10 cellular contexts compared by ENCODE assay signal in genomic region chr10:110420401-110421193, GRCh38.
DNase-seq lines count a peak whose midpoint lies in the region; ATAC-seq and TF ChIP-seq lines count a peak whose summit lies in the region.
"Had no signal": no experiment of that assay in that cellular context is flagged by ENCODE, and none has a peak within 500 bp of the region (broad histone marks: within the 10 kb centered on the region; RNA-seq: fewer than 3 reads in every experiment).

No MANE protein-coding gene starts in this region.

- no peak overlapping the region for H3K4me3 ChIP-seq in GM12865 (ENCODE audit: low read depth, low read length)

- no peak for ATAC-seq in HG02981 (IDR thresholded peaks at IDR 0.05; ENCODE audit: unreplicated experiment)
- no peak for ATAC-seq in GM21381 (IDR thresholded peaks at IDR 0.05; ENCODE audit: unreplicated experiment)
- ATAC-seq in HG03442 (IDR thresholded peaks at IDR 0.05; ENCODE audit: unreplicated experiment) = no peak
- ATAC-seq in GM21717 (IDR thresholded peaks at IDR 0.05; ENCODE audit: unreplicated experiment) = no peak

- TF ChIP-seq CTCF in GM12865 (IDR thresholded peaks at IDR 0.05; ENCODE audit: insufficient read depth, low read depth, low read length, missing control alignments) = no peak

- DNase-seq in Ammon's horn (ENCODE audit: low spot score) (peak; percentile 24), GM12865 (ENCODE audit: low read depth) (peak; percentile 20), RPMI8226 (peak; percentile 76), fibroblast of peridontal ligament (ENCODE audit: extremely low read depth) (peak; percentile 65)
- DNase-seq: activated CD4-positive, alpha-beta T cell treated with anti-CD3 and anti-CD28 coated beads, Interleukin-2, amount 50 U/mL, for 48 hours; hippocampal formation had no signal

Comparison
In these comparisons a context has a peak if more than half of its experiments do, and no peak if none do; other contexts are left out.
1. DNase-seq: peak in every context shown above with its lines; median percentile 76 in RPMI8226; 65 in fibroblast of peridontal ligament; 24 in Ammon's horn; 20 in GM12865.